In genomic region chr16:89723279-89724250, GRCh38 we compare ENCODE assay signal across 8 cellular contexts. TPM values are rescaled to one million over a fixed set of nuclear protein-coding genes. Genes with fewer than 3 reads are reported as not detected.
DNase-seq lines count a peak whose midpoint lies in the region; ATAC-seq and TF ChIP-seq lines count a peak whose summit lies in the region.

No MANE protein-coding gene starts in this region.

- no peak overlapping the region for H3K4me2 ChIP-seq in neural cell (ENCODE audit: low read length)

- no peak overlapping the region for H3K9ac ChIP-seq in neural cell (ENCODE audit: low read length)

- TF ChIP-seq CTCF in GM12864 (IDR thresholded peaks at IDR 0.05; ENCODE audit: low read depth, low read length, missing control alignments), result no peak
- no peak for TF ChIP-seq CTCF in activated CD8-positive, alpha-beta T cell treated with anti-CD3 and anti-CD28 coated beads for 36 hours (IDR thresholded peaks at IDR 0.05)
- no peak for TF ChIP-seq CTCF in neural cell (IDR thresholded peaks at IDR 0.05; ENCODE audit: poor library complexity, severe bottlenecking)

- no peaks in the 10 kb centered on the region for H3K9me2 ChIP-seq in neural cell (ENCODE audit: insufficient read depth, low read length)

- H3K4me3 Mint-ChIP-seq in activated CD8-positive, alpha-beta T cell treated with anti-CD3 and anti-CD28 coated beads for 36 hours, result peak overlapping the region; percentile 82

- no peaks in the 10 kb centered on the region for H3K9me3 ChIP-seq in neural cell (ENCODE audit: low read length)

- H3F3A ChIP-seq in neural cell (ENCODE audit: insufficient read depth, low read length, poor library complexity, severe bottlenecking), result no peaks in the 10 kb centered on the region

- peak overlapping the region; percentile 86 for H3K27ac Mint-ChIP-seq in activated CD8-positive, alpha-beta T cell treated with anti-CD3 and anti-CD28 coated beads for 36 hours

- H3K9me3 Mint-ChIP-seq in activated CD8-positive, alpha-beta T cell treated with anti-CD3 and anti-CD28 coated beads for 36 hours, result no peaks in the 10 kb centered on the region

- H3K36me3 Mint-ChIP-seq in activated CD8-positive, alpha-beta T cell treated with anti-CD3 and anti-CD28 coated beads for 36 hours (ENCODE audit: low read depth), result peaks cover 32% of the 10 kb centered on the region

- peak overlapping the region; percentile 55 for H3K4me3 ChIP-seq in GM12864 (ENCODE audit: low read depth, low read length)
- H3K4me3 ChIP-seq in neural cell (ENCODE audit: low read length), result peak overlapping the region; percentile 93

- POLR2A ChIA-PET in activated CD8-positive, alpha-beta T cell treated with anti-CD3 and anti-CD28 coated beads for 36 hours (lab: Charles Lee), result interaction anchor here (0.8 to 3.6 kb wide), 20 partner anchors 7 to 219 kb away, joined by 3 to 23 read pairs (median 5); partner anchors contain the start of genes CDK10 and TCF25

- H3K27ac ChIP-seq in neural cell (ENCODE audit: low read length), result no peak overlapping the region

- no peaks in the 10 kb centered on the region for H3K79me2 ChIP-seq in neural cell (replicated peaks; ENCODE audit: insufficient read depth, low read length)

- no peaks in the 10 kb centered on the region for H3K36me3 ChIP-seq in neural cell (ENCODE audit: insufficient read depth, low read length)

- intact Hi-C loops in activated CD8-positive, alpha-beta T cell treated with anti-CD3 and anti-CD28 coated beads for 36 hours (cut with micrococcal nuclease), result no loop called here

- no peak for TF ChIP-seq EP300 in neural cell (conservative IDR thresholded peaks at IDR 0.05; ENCODE audit: poor library complexity, severe bottlenecking)

- no peak overlapping the region for H2AFZ ChIP-seq in neural cell (ENCODE audit: low read depth, low read length)

- TF ChIP-seq RAD21 in neural cell (conservative IDR thresholded peaks at IDR 0.05), result no peak

- H4K20me1 ChIP-seq in neural cell (ENCODE audit: insufficient read depth), result peaks cover 9% of the 10 kb centered on the region

- H3K27me3 Mint-ChIP-seq in activated CD8-positive, alpha-beta T cell treated with anti-CD3 and anti-CD28 coated beads for 36 hours, result no peaks in the 10 kb centered on the region

- ATAC-seq in activated CD8-positive, alpha-beta T cell treated with anti-CD3 and anti-CD28 coated beads for 36 hours, result peak; percentile 58
- ATAC-seq in GM19395 (IDR thresholded peaks at IDR 0.05; ENCODE audit: unreplicated experiment) (no peak), GM18870 (IDR thresholded peaks at IDR 0.05; ENCODE audit: unreplicated experiment) (no peak), GM18519 (IDR thresholded peaks at IDR 0.05; ENCODE audit: low FRiP score, unreplicated experiment) (no peak)

- CTCF ChIA-PET in activated CD8-positive, alpha-beta T cell treated with anti-CD3 and anti-CD28 coated beads for 36 hours (lab: Charles Lee), result interaction anchor here (0.7 to 4.3 kb wide), 8 partner anchors 11 to 138 kb away, joined by 3 to 23 read pairs (median 4); partner anchors contain the start of gene SPATA2L

- H3K27me3 ChIP-seq in neural cell (ENCODE audit: insufficient read depth, low read depth, low read length), result no peaks in the 10 kb centered on the region

- H3K4me1 Mint-ChIP-seq in activated CD8-positive, alpha-beta T cell treated with anti-CD3 and anti-CD28 coated beads for 36 hours (ENCODE audit: low read depth), result peaks cover 49% of the 10 kb centered on the region

- DNase-seq in GM12864 (ENCODE audit: low read depth) (no peak), dermis microvascular lymphatic vessel endothelial cell (ENCODE audit: low read depth in 2 of 2) (peak; percentile 28 to 37), AG08395 (ENCODE audit: low spot score) (no peak)
- peak; percentile 93 for DNase-seq in activated CD8-positive, alpha-beta T cell treated with anti-CD3 and anti-CD28 coated beads for 36 hours

TF ChIP-seq in neural cell, 6 proteins besides CTCF, POLR2A, EP300 and RAD21:
- no peak for TF ChIP-seq TAF1 (IDR thresholded peaks at IDR 0.05; ENCODE audit: low read depth)
- no peak for TF ChIP-seq REST (IDR thresholded peaks at IDR 0.05; ENCODE audit: borderline replicate concordance)
- no peak for TF ChIP-seq POLR2AphosphoS5 (IDR thresholded peaks at IDR 0.05)
- TF ChIP-seq SMC3 (conservative IDR thresholded peaks at IDR 0.05; ENCODE audit: poor library complexity), result no peak
- no peak for TF ChIP-seq EZH2 (IDR thresholded peaks at IDR 0.05; ENCODE audit: borderline replicate concordance, insufficient read depth, low read length, poor library complexity, severe bottlenecking)

RNA-seq across cellular contexts. Expression of gene ZNF276, which starts 2.2 kb away (rescaled TPM):
- 10 to 100 TPM; 24.6 to 27.9 TPM for total RNA-seq in activated CD8-positive, alpha-beta T cell treated with anti-CD3 and anti-CD28 coated beads for 36 hours
- total RNA-seq in dermis microvascular lymphatic vessel endothelial cell, result 9.0 and 18.0 TPM in 2 replicates
- polyA plus RNA-seq in neural cell, result 31.8 and 35.4 TPM in 2 replicates
- 21.6 and 22.9 TPM in 2 replicates for polyA minus RNA-seq in neural cell

RNA-seq across cellular contexts. Expression of gene VPS9D1, which starts 2.9 kb away (rescaled TPM):
- total RNA-seq in activated CD8-positive, alpha-beta T cell treated with anti-CD3 and anti-CD28 coated beads for 36 hours, result 1 to 10 TPM; 1.5 to 1.6 TPM
- total RNA-seq in dermis microvascular lymphatic vessel endothelial cell, result 4.1 and 8.6 TPM in 2 replicates
- 29.9 and 37.2 TPM in 2 replicates for polyA plus RNA-seq in neural cell
- polyA minus RNA-seq in neural cell, result 15.9 and 17.3 TPM in 2 replicates

RNA-seq across cellular contexts. Expression of gene SPATA2L, which starts 22.1 kb away (rescaled TPM):
- total RNA-seq in activated CD8-positive, alpha-beta T cell treated with anti-CD3 and anti-CD28 coated beads for 36 hours, result 1 to 10 TPM; 2.6 to 3.3 TPM
- 10.0 and 17.4 TPM in 2 replicates for total RNA-seq in dermis microvascular lymphatic vessel endothelial cell
- polyA plus RNA-seq in neural cell, result 39.1 and 42.3 TPM in 2 replicates
- polyA minus RNA-seq in neural cell, result 36.0 and 41.1 TPM in 2 replicates

RNA-seq across cellular contexts. Expression of gene CDK10, which starts 37.1 kb away (rescaled TPM):
- 10 to 100 TPM; 85.8 to 98.6 TPM for total RNA-seq in activated CD8-positive, alpha-beta T cell treated with anti-CD3 and anti-CD28 coated beads for 36 hours
- 28.2 and 37.7 TPM in 2 replicates for total RNA-seq in dermis microvascular lymphatic vessel endothelial cell
- polyA plus RNA-seq in neural cell, result 126 and 161 TPM in 2 replicates
- polyA minus RNA-seq in neural cell, result 35.3 and 41.6 TPM in 2 replicates

Comparison
In these comparisons a context has a peak if more than half of its experiments do, and no peak if none do; other contexts are left out.
1. DNase-seq: peak in activated CD8-positive, alpha-beta T cell treated with anti-CD3 and anti-CD28 coated beads for 36 hours (single experiment) and dermis microvascular lymphatic vessel endothelial cell (2 of 2); none in GM12864 (single experiment) and AG08395 (single experiment).